24 cellular contexts compared by ENCODE assay signal in genomic region chr2:150783015-150783414, GRCh38.
DNase-seq lines count a peak whose midpoint lies in the region; ATAC-seq and TF ChIP-seq lines count a peak whose summit lies in the region.
"Had no signal": no experiment of that assay in that cellular context is flagged by ENCODE, and none has a peak within 500 bp of the region (broad histone marks: within the 10 kb centered on the region; RNA-seq: fewer than 3 reads in every experiment).

No MANE protein-coding gene starts in this region.

- H3K79me2 ChIP-seq in SK-N-SH (ENCODE audit: insufficient read depth) = no peaks in the 10 kb centered on the region

- TF ChIP-seq RAD21 in SK-N-SH (IDR thresholded peaks at IDR 0.05; ENCODE audit: low read length) = no peak

- H3K4me1 ChIP-seq in SK-N-SH (ENCODE audit: control insufficient read depth in 1 of 2, insufficient read depth in 2 of 2, low read depth in 1 of 2, low read length in 1 of 2) (peaks cover 0 to 7% of the 10 kb centered on the region in 2 experiments; a peak in 1 of 4 replicates), esophagus muscularis mucosa (peaks cover 0 to 10% (median 5%) of the 10 kb centered on the region in 4 donors)
- no peaks in the 10 kb centered on the region for H3K4me1 ChIP-seq in CD8-positive, alpha-beta memory T cell (ENCODE audit: insufficient read depth, low read length)
- H3K4me1 ChIP-seq: A549, BE2C had no signal

- H3K9ac ChIP-seq in SK-N-SH = no peak overlapping the region
- H3K9ac ChIP-seq: BLaER1 treated with 17β-estradiol and CSF1 and Interleukin-3, amounts not matched to agents 10 nM and 100 nM; GM23248 had no signal

- POLR2A ChIA-PET in SK-N-SH (lab: Yijun Ruan, JAX) = no interaction called here
- POLR2A ChIA-PET in CD8-positive, alpha-beta memory T cell (lab: Charles Lee) = no interaction called here

- H3K4me2 ChIP-seq in SK-N-SH = no peak overlapping the region
- H3K4me2 ChIP-seq: A549; BLaER1 treated with 17β-estradiol and CSF1 and Interleukin-3, amounts not matched to agents 10 nM and 100 nM had no signal

- no peaks in the 10 kb centered on the region for H3K36me3 Mint-ChIP-seq in CD8-positive, alpha-beta memory T cell
- H3K36me3 Mint-ChIP-seq: CD14-positive monocyte had no signal

- no peak for TF ChIP-seq CTCF in SK-N-SH (IDR thresholded peaks at IDR 0.05)
- no peak for TF ChIP-seq CTCF in fibroblast of the aortic adventitia (IDR thresholded peaks at IDR 0.05; ENCODE audit: insufficient read depth, low read length)
- no peak for TF ChIP-seq CTCF in esophagus muscularis mucosa (IDR thresholded peaks at IDR 0.05)

- H3K27ac ChIP-seq in SK-N-SH (ENCODE audit: low read depth in 2 of 2, low read length in 1 of 2) (peak overlapping the region in 1 of 2 experiments; percentile 55; a peak in 2 of 4 replicates), esophagus muscularis mucosa (replicated peaks in 1 of 4) (no peak overlapping the region)
- H3K27ac ChIP-seq in CD8-positive, alpha-beta memory T cell (ENCODE audit: low read depth, low read length) = no peak overlapping the region
- H3K27ac ChIP-seq: A549; BLaER1 treated with 17β-estradiol and CSF1 and Interleukin-3, amounts not matched to agents 10 nM and 100 nM; GM23248 had no signal

- 65% methylated on average over 3 of the region's 3 CpGs for WGBS in SK-N-SH (ENCODE audit: low lambda C conversion rate)
- 86% methylated on average over 3 of the region's 3 CpGs for WGBS in esophagus muscularis mucosa

- intact Hi-C loops in esophagus muscularis mucosa (cut with DNase I) = no loop called here

- no peak for TF ChIP-seq POLR2A in esophagus muscularis mucosa (IDR thresholded peaks at IDR 0.05; ENCODE audit: low read depth)

- H3K4me3 Mint-ChIP-seq in CD8-positive, alpha-beta memory T cell = no peak overlapping the region
- H3K4me3 Mint-ChIP-seq: CD14-positive monocyte; CD4-positive, alpha-beta T cell; H9 had no signal

- no peaks in the 10 kb centered on the region for H3K36me3 ChIP-seq in SK-N-SH (replicated peaks in 1 of 2; ENCODE audit: control insufficient read depth in 1 of 2, insufficient read depth in 2 of 2, low read length in 1 of 2)
- no peaks in the 10 kb centered on the region for H3K36me3 ChIP-seq in esophagus muscularis mucosa
- no peaks in the 10 kb centered on the region for H3K36me3 ChIP-seq in CD8-positive, alpha-beta memory T cell (ENCODE audit: insufficient read depth, low read length)
- H3K36me3 ChIP-seq: BE2C; BLaER1 treated with 17β-estradiol and CSF1 and Interleukin-3, amounts not matched to agents 10 nM and 100 nM had no signal

- CTCF ChIA-PET in SK-N-SH (lab: Yijun Ruan, JAX) = no interaction called here
- CTCF ChIA-PET in CD8-positive, alpha-beta memory T cell (lab: Charles Lee) = no interaction called here

- ATAC-seq in SK-N-SH treated with all-trans-retinoic acid at 6 μM for 48 hours (no peak), GM21576 (IDR thresholded peaks at IDR 0.05; ENCODE audit: unreplicated experiment) (no peak)
- ATAC-seq: A549, HCT116 had no signal

- TF ChIP-seq EP300 in SK-N-SH (IDR thresholded peaks at IDR 0.05; ENCODE audit: borderline replicate concordance in 1 of 2, low read depth in 1 of 2, low read length in 1 of 2) (peak in 1 of 2 experiments; percentile 49; a peak in 1 of 4 replicates), esophagus muscularis mucosa (IDR thresholded peaks at IDR 0.05) (no peak)

- H3K27me3 ChIP-seq in SK-N-SH (ENCODE audit: insufficient read depth) = no peaks in the 10 kb centered on the region
- no peaks in the 10 kb centered on the region for H3K27me3 ChIP-seq in esophagus muscularis mucosa
- no peaks in the 10 kb centered on the region for H3K27me3 ChIP-seq in CD8-positive, alpha-beta memory T cell (ENCODE audit: insufficient read depth, low read length, poor library complexity, severe bottlenecking)
- H3K27me3 ChIP-seq: BE2C; BLaER1 treated with 17β-estradiol and CSF1 and Interleukin-3, amounts not matched to agents 10 nM and 100 nM had no signal

- H3K4me1 Mint-ChIP-seq in CD8-positive, alpha-beta memory T cell = no peaks in the 10 kb centered on the region
- H3K4me1 Mint-ChIP-seq: CD14-positive monocyte had no signal

- H3K9me3 ChIP-seq in SK-N-SH = no peaks in the 10 kb centered on the region
- no peaks in the 10 kb centered on the region for H3K9me3 ChIP-seq in esophagus muscularis mucosa
- H3K9me3 ChIP-seq in CD8-positive, alpha-beta memory T cell (ENCODE audit: low read length) = no peaks in the 10 kb centered on the region
- H3K9me3 ChIP-seq: A549; BE2C; BLaER1 treated with 17β-estradiol and CSF1 and Interleukin-3, amounts not matched to agents 10 nM and 100 nM had no signal

- no peak overlapping the region for H3K27ac Mint-ChIP-seq in CD8-positive, alpha-beta memory T cell
- H3K27ac Mint-ChIP-seq: CD14-positive monocyte; CD4-positive, alpha-beta T cell; H9 had no signal

- no peaks in the 10 kb centered on the region for H3K9me3 Mint-ChIP-seq in CD8-positive, alpha-beta memory T cell
- H3K9me3 Mint-ChIP-seq: CD4-positive, alpha-beta T cell; H9 had no signal

- H3K4me3 ChIP-seq in SK-N-SH (ENCODE audit: low read depth in 2 of 2, low read length in 1 of 2) (no peak overlapping the region), fibroblast of the aortic adventitia (ENCODE audit: low read depth, low read length) (no peak overlapping the region), esophagus muscularis mucosa (no peak overlapping the region)
- H3K4me3 ChIP-seq in CD8-positive, alpha-beta memory T cell (ENCODE audit: low read length) = no peak overlapping the region
- H3K4me3 ChIP-seq: A549; BLaER1 treated with 17β-estradiol and CSF1 and Interleukin-3, amounts not matched to agents 10 nM and 100 nM; GM23248 had no signal

- H4K20me1 ChIP-seq in SK-N-SH (ENCODE audit: insufficient read depth) = no peaks in the 10 kb centered on the region
- H4K20me1 ChIP-seq: BLaER1 treated with 17β-estradiol and CSF1 and Interleukin-3, amounts not matched to agents 10 nM and 100 nM had no signal

- DNase-seq in SK-N-SH (peak; percentile 20), NCI-H226 (peak; percentile 26), OCI-M1 (lab: John Stamatoyannopoulos, UW) (peak; percentile 47), fibroblast of the aortic adventitia (ENCODE audit: low read depth) (peak; percentile 55), esophagus muscularis mucosa (ENCODE audit: extremely low spot score) (no peak)
- no peak for DNase-seq in CD8-positive, alpha-beta memory T cell
- DNase-seq: 8988T; ACHN; AML-193; BE2C; Calu3; CD4-positive, alpha-beta T cell; COR-L47; DMS53; DMS79 treated with DMSO at 0.1 percent for 48 hours; GF-D8; GM23248; H9 had no signal

- H2AFZ ChIP-seq in SK-N-SH (ENCODE audit: low read depth) = no peak overlapping the region
- H2AFZ ChIP-seq: GM23248 had no signal

- no peaks in the 10 kb centered on the region for H3F3A ChIP-seq in SK-N-SH (replicated peaks; ENCODE audit: insufficient read depth)

- no peaks in the 10 kb centered on the region for H3K9me2 ChIP-seq in SK-N-SH

- peaks cover 0 to 1% of the 10 kb centered on the region in 2 donors for H3K27me3 Mint-ChIP-seq in CD8-positive, alpha-beta memory T cell
- H3K27me3 Mint-ChIP-seq: CD4-positive, alpha-beta T cell had no signal

TF ChIP-seq in SK-N-SH, 30 proteins besides CTCF, POLR2A, EP300 and RAD21:
- TF ChIP-seq MAX (IDR thresholded peaks at IDR 0.05; ENCODE audit: low read depth) (no peak), RCOR1 (IDR thresholded peaks at IDR 0.05; ENCODE audit: low read length) (peak; percentile 20; the same call in 1 of the 2 replicates), GATA2 (CRISPR knock-in tag; IDR thresholded peaks at IDR 0.05) (peak; percentile 69)

TF ChIP-seq in SK-N-SH treated with all-trans-retinoic acid at 6 μM for 48 hours, 23 proteins besides CTCF, POLR2A, EP300 and RAD21:
- no peak for TF ChIP-seq RARB (CRISPR knock-in tag; IDR thresholded peaks at IDR 0.05)
- no peak for TF ChIP-seq SNAI2 (CRISPR knock-in tag; IDR thresholded peaks at IDR 0.05)
- no peak for TF ChIP-seq ZNF8 (CRISPR knock-in tag; IDR thresholded peaks at IDR 0.05)
- no peak for TF ChIP-seq BACH2 (CRISPR knock-in tag; IDR thresholded peaks at IDR 0.05; ENCODE audit: borderline replicate concordance)

Comparison
In these comparisons a context has a peak if more than half of its experiments do, and no peak if none do; other contexts are left out.
1. DNase-seq: peak in SK-N-SH (single experiment), NCI-H226 (single experiment), OCI-M1 (single experiment) and fibroblast of the aortic adventitia (single experiment); none in esophagus muscularis mucosa (single experiment) and CD8-positive, alpha-beta memory T cell (0 of 5).